In genomic region chr3:52896613-52897012, GRCh38 we compare ENCODE assay signal across 8 cellular contexts. TPM values are rescaled to one million over a fixed set of nuclear protein-coding genes. Genes with fewer than 3 reads are reported as not detected.
DNase-seq lines count a peak whose midpoint lies in the region; TF ChIP-seq lines count a peak whose summit lies in the region.

No MANE protein-coding gene starts in this region.

- H3K27ac ChIP-seq in liver (ENCODE audit: low read depth in 1 of 2, low read length in 2 of 2) (peak overlapping the region; percentile 0 to 34), urinary bladder (ENCODE audit: low read depth) (no peak overlapping the region)

- H3K4me1 ChIP-seq in HAP-1 (no peaks in the 10 kb centered on the region), adipocyte (ENCODE audit: control insufficient read depth, insufficient read depth, low read length) (peaks cover 40% of the 10 kb centered on the region), liver (ENCODE audit: control insufficient read depth in 4 of 4, insufficient read depth in 4 of 4, low read length in 3 of 4) (peaks cover 11 to 56% (median 51%) of the 10 kb centered on the region in 4 donors), urinary bladder (ENCODE audit: insufficient read depth) (peaks cover 4% of the 10 kb centered on the region)

- no peak for TF ChIP-seq CTCF in liver (IDR thresholded peaks at IDR 0.05; ENCODE audit: low read depth, low read length, missing input control)

- no peak for TF ChIP-seq RAD21 in liver (IDR thresholded peaks at IDR 0.05)

- 5% methylated on average over 9 of the region's 9 CpGs for WGBS in liver
- 6% methylated on average over 9 of the region's 9 CpGs for WGBS in urinary bladder

- peak overlapping the region; percentile 60 for H3K4me3 ChIP-seq in HAP-1
- H3K4me3 ChIP-seq in adipocyte (ENCODE audit: low read length), result peak overlapping the region; percentile 90
- peak overlapping the region; percentile 67 to 93 (median 71) for H3K4me3 ChIP-seq in liver (ENCODE audit: low read depth in 1 of 3, low read length in 3 of 3)
- peak overlapping the region; percentile 93 for H3K4me3 ChIP-seq in urinary bladder (ENCODE audit: low read depth, low read length)

- in situ Hi-C loops in HAP-1 (cut with MboI; ENCODE audit: low sequenced_read_pairs), result no loop called here

- H3K9me3 ChIP-seq in HAP-1 (no peaks in the 10 kb centered on the region), adipocyte (ENCODE audit: control insufficient read depth, low read length) (no peaks in the 10 kb centered on the region), liver (ENCODE audit: control insufficient read depth in 4 of 4, low read length in 3 of 4) (no peaks in the 10 kb centered on the region)

- no peaks in the 10 kb centered on the region for H3K27me3 ChIP-seq in HAP-1 (ENCODE audit: low read depth)
- no peaks in the 10 kb centered on the region for H3K27me3 ChIP-seq in adipocyte (replicated peaks; ENCODE audit: control insufficient read depth, insufficient read depth, low read length)
- H3K27me3 ChIP-seq in liver (ENCODE audit: control insufficient read depth in 4 of 4, insufficient read depth in 4 of 4, low read length in 3 of 4), result no peaks in the 10 kb centered on the region

- H3K36me3 ChIP-seq in HAP-1 (replicated peaks), result no peaks in the 10 kb centered on the region
- H3K36me3 ChIP-seq in adipocyte (ENCODE audit: control insufficient read depth, insufficient read depth, low read length, severe bottlenecking), result no peaks in the 10 kb centered on the region
- H3K36me3 ChIP-seq in liver (ENCODE audit: control insufficient read depth in 4 of 4, insufficient read depth in 3 of 4, low read depth in 1 of 4, low read length in 3 of 4), result no peaks in the 10 kb centered on the region
- no peaks in the 10 kb centered on the region for H3K36me3 ChIP-seq in urinary bladder (ENCODE audit: insufficient read depth)

- H3K9ac ChIP-seq in adipocyte (ENCODE audit: low read length) (peak overlapping the region; percentile 89), liver (ENCODE audit: low read depth in 1 of 2, low read length in 2 of 2) (peak overlapping the region; percentile 72 to 79)

- DNase-seq in AG08396 (ENCODE audit: low spot score) (peak; percentile 34), HAP-1 (ENCODE audit: low spot score in 2 of 2) (peak; percentile 16 to 22), adipocyte (ENCODE audit: low read depth) (peak; percentile 30), NCI-H774 (lab: John Stamatoyannopoulos, UW) (no peak), GF-D8 (lab: John Stamatoyannopoulos, UW) (no peak), ecto neural progenitor cell (ENCODE audit: low spot score) (no peak)

TF ChIP-seq in liver, 16 proteins besides CTCF, POLR2A, EP300 and RAD21:
- no peak for TF ChIP-seq REST (IDR thresholded peaks at IDR 0.05)
- no peak for TF ChIP-seq GABPA (IDR thresholded peaks at IDR 0.05 in 1 of 2, conservative IDR thresholded peaks at IDR 0.05 in 1 of 2)
- TF ChIP-seq TAF1 (conservative IDR thresholded peaks at IDR 0.05), result no peak

RNA-seq across cellular contexts. Expression of gene STIMATE, which starts 0.7 kb away (rescaled TPM):
- total RNA-seq in liver (10 to 100 TPM; 14.0 to 24.4 TPM), urinary bladder (11.8 TPM)
- polyA plus RNA-seq in liver (10 to 100 TPM; 18.6 to 23.1 TPM), urinary bladder (17.6 TPM)

Comparison
In these comparisons a context has a peak if more than half of its experiments do, and no peak if none do; other contexts are left out.
1. DNase-seq: peak in AG08396 (single experiment), HAP-1 (2 of 2) and adipocyte (single experiment); none in NCI-H774 (single experiment), GF-D8 (single experiment) and ecto neural progenitor cell (single experiment).
2. Peak in every context shown above with its lines, with median percentiles within 50 percentile points of each other: H3K4me3 ChIP-seq.